ENCODE assay signal across 8 cellular contexts in genomic region chr20:59955131-59955796, GRCh38. TPM values are rescaled to one million over a fixed set of nuclear protein-coding genes. Genes with fewer than 3 reads are reported as not detected.
DNase-seq lines count a peak whose midpoint lies in the region; ATAC-seq and TF ChIP-seq lines count a peak whose summit lies in the region.

No MANE protein-coding gene starts in this region.

- no peaks in the 10 kb centered on the region for H3F3A ChIP-seq in SK-N-SH (replicated peaks; ENCODE audit: insufficient read depth)

- H3K27me3 ChIP-seq in SK-N-SH (ENCODE audit: insufficient read depth) (no peaks in the 10 kb centered on the region), liver (ENCODE audit: control insufficient read depth in 4 of 4, insufficient read depth in 4 of 4, low read length in 3 of 4) (peaks cover 0 to 10% (median 6%) of the 10 kb centered on the region in 4 donors), MG63 (no peaks in the 10 kb centered on the region)

- no peak overlapping the region for H3K4me3 ChIP-seq in SK-N-SH (ENCODE audit: low read depth in 2 of 2, low read length in 1 of 2)
- H3K4me3 ChIP-seq in liver (ENCODE audit: low read depth in 1 of 3, low read length in 3 of 3): no peak overlapping the region
- H3K4me3 ChIP-seq in MG63: no peak overlapping the region

- H3K9me3 ChIP-seq in SK-N-SH (no peaks in the 10 kb centered on the region), liver (ENCODE audit: control insufficient read depth in 4 of 4, low read length in 3 of 4) (no peaks in the 10 kb centered on the region), MG63 (no peaks in the 10 kb centered on the region)

- TF ChIP-seq RAD21 in SK-N-SH (IDR thresholded peaks at IDR 0.05; ENCODE audit: low read length) (peak; percentile 39), liver (IDR thresholded peaks at IDR 0.05) (no peak)

- WGBS in SK-N-SH (ENCODE audit: low lambda C conversion rate): 85% methylated on average over 8 of the region's 8 CpGs
- 83% methylated on average over 8 of the region's 8 CpGs for WGBS in liver

- no peaks in the 10 kb centered on the region for H3K9me2 ChIP-seq in SK-N-SH

- DNase-seq in D341Med (ENCODE audit: low spot score) (peak; percentile 59), KBM-7 (peak; percentile 58), SK-N-SH (no peak), MG63 (no peak), hepatic stellate cell (ENCODE audit: low spot score) (no peak)
- DNase-seq in stimulated activated naive CD4-positive, alpha-beta T cell (lab: John Stamatoyannopoulos, UW): no peak

- TF ChIP-seq EP300 in SK-N-SH (IDR thresholded peaks at IDR 0.05; ENCODE audit: borderline replicate concordance in 1 of 2, low read depth in 1 of 2, low read length in 1 of 2): no peak

- H2AFZ ChIP-seq in SK-N-SH (ENCODE audit: low read depth): no peak overlapping the region

- TF ChIP-seq CTCF in SK-N-SH (IDR thresholded peaks at IDR 0.05) (peak; percentile 26; the same call in 1 of the 2 replicates), liver (IDR thresholded peaks at IDR 0.05; ENCODE audit: low read depth, low read length, missing input control) (peak; percentile 22)

- POLR2A ChIA-PET in SK-N-SH (lab: Yijun Ruan, JAX): no interaction called here

- no peaks in the 10 kb centered on the region for H4K20me1 ChIP-seq in SK-N-SH (ENCODE audit: insufficient read depth)

- H3K9ac ChIP-seq in SK-N-SH (no peak overlapping the region), liver (ENCODE audit: low read depth in 1 of 2, low read length in 2 of 2) (no peak overlapping the region)

- in situ Hi-C loops in KBM-7 (cut with MboI; ENCODE audit: low pct_unique_long_range_greater_than_20kb, low sequenced_read_pairs): no loop called here

- H3K27ac ChIP-seq in SK-N-SH (ENCODE audit: low read depth in 2 of 2, low read length in 1 of 2) (no peak overlapping the region), liver (ENCODE audit: low read depth in 1 of 2, low read length in 2 of 2) (no peak overlapping the region)

- H3K4me1 ChIP-seq in SK-N-SH (ENCODE audit: control insufficient read depth in 1 of 2, insufficient read depth in 2 of 2, low read depth in 1 of 2, low read length in 1 of 2): no peaks in the 10 kb centered on the region
- peaks cover 0 to 3% (median 1%) of the 10 kb centered on the region in 4 donors for H3K4me1 ChIP-seq in liver (ENCODE audit: control insufficient read depth in 4 of 4, insufficient read depth in 4 of 4, low read length in 3 of 4)

- no peak overlapping the region for H3K4me2 ChIP-seq in SK-N-SH

- no peaks in the 10 kb centered on the region for H3K79me2 ChIP-seq in SK-N-SH (ENCODE audit: insufficient read depth)

- H3K36me3 ChIP-seq in SK-N-SH (replicated peaks in 1 of 2; ENCODE audit: control insufficient read depth in 1 of 2, insufficient read depth in 2 of 2, low read length in 1 of 2): no peaks in the 10 kb centered on the region
- H3K36me3 ChIP-seq in liver (ENCODE audit: control insufficient read depth in 4 of 4, insufficient read depth in 3 of 4, low read depth in 1 of 4, low read length in 3 of 4): no peaks in the 10 kb centered on the region
- H3K36me3 ChIP-seq in MG63: no peaks in the 10 kb centered on the region

- no peak for ATAC-seq in HG03095 (IDR thresholded peaks at IDR 0.05; ENCODE audit: unreplicated experiment)

- CTCF ChIA-PET in SK-N-SH (lab: Yijun Ruan, JAX): interaction anchor here (1.0 to 10.9 kb wide), 7 partner anchors 9 to 127 kb away, joined by 3 to 95 read pairs (median 3); partner anchors contain the start of genes FAM217B, PPP1R3D and SYCP2

TF ChIP-seq in SK-N-SH, 30 proteins besides CTCF, POLR2A, EP300 and RAD21 (continues in another document):
- peak; percentile 52 for TF ChIP-seq GATA2 (CRISPR knock-in tag; IDR thresholded peaks at IDR 0.05)
- no peak for TF ChIP-seq USF2 (IDR thresholded peaks at IDR 0.05; ENCODE audit: borderline replicate concordance, low read depth, low read length)

TF ChIP-seq in liver, 16 proteins besides CTCF, POLR2A, EP300 and RAD21:
- TF ChIP-seq ZBTB33 (IDR thresholded peaks at IDR 0.05) (no peak), TAF1 (conservative IDR thresholded peaks at IDR 0.05) (no peak), MAX (IDR thresholded peaks at IDR 0.05) (no peak), HNF4G (IDR thresholded peaks at IDR 0.05) (no peak), HNF4A (conservative IDR thresholded peaks at IDR 0.05) (no peak), FOXA1 (IDR thresholded peaks at IDR 0.05) (no peak), YY1 (IDR thresholded peaks at IDR 0.05) (no peak), RXRA (IDR thresholded peaks at IDR 0.05) (no peak)

RNA-seq across cellular contexts. Expression of gene CDH26, which starts 3.0 kb away (rescaled TPM):
- polyA plus RNA-seq in SK-N-SH (2012; rRNA removed): 0.03 and 0.13 TPM in 2 replicates
- 0.03 TPM in 1 of 2 replicates, not detected in the other for polyA plus RNA-seq in SK-N-SH (2012; cell fraction: cytosol; rRNA removed)
- 0.13 and 0.68 TPM in 2 replicates for polyA plus RNA-seq in SK-N-SH (2012; cell fraction: nucleus; rRNA removed)
- under 1 TPM; 0.59 to 0.70 TPM for total RNA-seq in liver
- polyA plus RNA-seq in liver: under 1 TPM; 0.03 to 0.28 TPM
- not detected in 2 replicates for total RNA-seq in MG63 (2014; rRNA removed; shearing (Covaris generic); ENCODE audit: low replicate concordance)

RNA-seq across cellular contexts. Expression of gene FAM217B, which starts 15.1 kb away (rescaled TPM):
- polyA plus RNA-seq in SK-N-SH (2012; rRNA removed) (3.0 and 4.1 TPM in 2 replicates), liver (1 to 10 TPM in 1 of 2 donors, under 1 TPM in 1; 0.88 to 1.8 TPM)
- polyA plus RNA-seq in SK-N-SH (2012; cell fraction: cytosol; rRNA removed): 5.3 TPM in 2 replicates
- polyA plus RNA-seq in SK-N-SH (2012; cell fraction: nucleus; rRNA removed): 2.1 and 4.5 TPM in 2 replicates
- total RNA-seq in liver: 1 to 10 TPM; 1.7 to 5.0 TPM
- total RNA-seq in MG63 (2014; rRNA removed; shearing (Covaris generic); ENCODE audit: low replicate concordance): 2.5 and 4.1 TPM in 2 replicates

RNA-seq across cellular contexts. Expression of gene PPP1R3D, which starts 15.2 kb away (rescaled TPM):
- 0.87 and 0.91 TPM in 2 replicates for polyA plus RNA-seq in SK-N-SH (2012; rRNA removed)
- 0.91 and 0.92 TPM in 2 replicates for polyA plus RNA-seq in SK-N-SH (2012; cell fraction: cytosol; rRNA removed)
- polyA plus RNA-seq in SK-N-SH (2012; cell fraction: nucleus; rRNA removed): 0.56 and 0.88 TPM in 2 replicates
- total RNA-seq in liver: 1 to 10 TPM; 1.4 to 2.2 TPM
- under 1 TPM; 0.28 to 0.66 TPM for polyA plus RNA-seq in liver
- 8.8 and 11.4 TPM in 2 replicates for total RNA-seq in MG63 (2014; rRNA removed; shearing (Covaris generic); ENCODE audit: low replicate concordance)

RNA-seq across cellular contexts. Expression of gene SYCP2, which starts 21.8 kb away (rescaled TPM):
- 0.71 and 0.76 TPM in 2 replicates for polyA plus RNA-seq in SK-N-SH (2012; rRNA removed)
- 0.31 and 0.57 TPM in 2 replicates for polyA plus RNA-seq in SK-N-SH (2012; cell fraction: cytosol; rRNA removed)
- polyA plus RNA-seq in SK-N-SH (2012; cell fraction: nucleus; rRNA removed): 1.0 and 3.3 TPM in 2 replicates
- total RNA-seq in liver: under 1 TPM; 0.42 to 0.84 TPM
- polyA plus RNA-seq in liver: under 1 TPM; 0.07 to 0.35 TPM
- 0.16 and 1.2 TPM in 2 replicates for total RNA-seq in MG63 (2014; rRNA removed; shearing (Covaris generic); ENCODE audit: low replicate concordance)

Comparison
In these comparisons a context has a peak if more than half of its experiments do, and no peak if none do; other contexts are left out.
1. DNase-seq: peak in D341Med (single experiment) and KBM-7 (single experiment); none in SK-N-SH (single experiment), MG63 (single experiment), hepatic stellate cell (single experiment) and stimulated activated naive CD4-positive, alpha-beta T cell (0 of 6).